ENCODE assay signal across 16 cellular contexts in the genomic region with DNA sequence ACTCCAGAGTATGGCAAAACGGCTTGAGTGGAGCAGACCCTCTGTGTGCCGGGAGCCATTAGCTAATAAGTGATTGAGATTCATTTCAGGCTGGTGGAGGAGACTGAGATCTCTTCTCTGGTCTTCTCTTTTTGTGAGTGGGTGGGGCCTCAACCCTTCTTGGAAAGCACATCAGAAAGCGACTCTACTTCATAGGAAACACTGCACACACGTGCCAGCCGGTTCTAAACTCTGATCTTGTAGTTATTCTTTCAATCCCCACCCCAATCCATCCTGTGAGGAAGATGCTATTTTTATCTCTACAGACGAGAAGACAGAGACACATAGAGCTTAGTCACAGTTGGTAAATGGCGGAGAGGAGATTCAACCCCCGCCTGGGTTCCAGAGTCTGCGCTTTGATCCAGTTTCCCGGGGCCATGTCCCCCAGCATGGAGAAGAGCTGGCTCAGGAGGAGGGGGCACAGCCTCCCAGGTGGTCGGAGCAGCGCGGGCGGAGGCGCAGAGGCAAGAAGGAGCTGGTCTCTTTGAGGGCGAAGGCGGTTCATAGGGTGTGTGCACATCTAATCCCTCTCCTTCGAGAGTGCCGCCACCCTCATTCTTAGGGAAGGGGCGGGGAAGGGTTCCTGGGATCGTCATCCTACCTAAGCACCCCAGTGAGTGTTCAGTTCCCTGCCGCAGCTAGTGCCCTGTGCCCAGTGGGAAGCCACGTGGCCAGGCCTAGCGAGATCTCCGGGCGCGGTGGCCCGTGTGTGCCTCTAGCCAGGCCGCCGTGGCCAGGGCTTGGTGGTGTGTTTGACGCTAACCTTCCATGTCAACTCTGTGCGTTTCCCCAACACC. TPM values are rescaled to one million over a fixed set of nuclear protein-coding genes. Genes with fewer than 3 reads are reported as not detected.
A peak's percentile ranks its signal among the peaks of the same experiment; 100 is the strongest.
DNase-seq lines count a peak whose midpoint lies in the region; ATAC-seq and TF ChIP-seq lines count a peak whose summit lies in the region.
"Had no signal": no experiment of that assay in that cellular context is flagged by ENCODE, and none has a peak within 500 bp of the region (broad histone marks: within the 10 kb centered on the region; RNA-seq: fewer than 3 reads in every experiment).

No MANE protein-coding gene starts in this region.

- no peaks in the 10 kb centered on the region for H3K79me2 ChIP-seq in neural progenitor cell (ENCODE audit: low read depth)

- H3K27me3 Mint-ChIP-seq in IgD-negative memory B cell: no peaks in the 10 kb centered on the region
- H3K27me3 Mint-ChIP-seq in neural progenitor cell (ENCODE audit: insufficient read depth, low read depth): peaks cover 4% of the 10 kb centered on the region

- H3K36me3 Mint-ChIP-seq in IgD-negative memory B cell (no peaks in the 10 kb centered on the region), neural progenitor cell (no peaks in the 10 kb centered on the region)
- H3K36me3 Mint-ChIP-seq in activated naive CD4-positive, alpha-beta T cell treated with anti-CD3 and anti-CD28 coated beads, Interleukin-2, amount 50 U/mL, for 72 hours: no peaks in the 10 kb centered on the region

- H3K4me1 ChIP-seq in neural progenitor cell: no peaks in the 10 kb centered on the region

- H3K4me1 Mint-ChIP-seq in IgD-negative memory B cell (peaks cover 38 to 55% (median 42%) of the 10 kb centered on the region in 3 donors), neural progenitor cell (peaks cover 25% of the 10 kb centered on the region)

- H4K20me1 ChIP-seq in neural progenitor cell (ENCODE audit: low read depth): no peaks in the 10 kb centered on the region

- peak overlapping the region; percentile 92 to 100 (median 100) for H3K27ac Mint-ChIP-seq in IgD-negative memory B cell
- peak overlapping the region; percentile 90 to 91 for H3K27ac Mint-ChIP-seq in activated naive CD4-positive, alpha-beta T cell treated with anti-CD3 and anti-CD28 coated beads, Interleukin-2, amount 50 U/mL, for 72 hours
- H3K27ac Mint-ChIP-seq in neural progenitor cell: peak overlapping the region; percentile 43

- peak; percentile 56 for DNase-seq in activated CD4-positive, alpha-beta T cell treated with anti-CD3 and anti-CD28 coated beads for 48 hours
- no peak for DNase-seq in activated CD4-positive, alpha-beta T cell treated with anti-CD3 and anti-CD28 coated beads, Interleukin-2, amount 50 U/mL, for 48 hours
- no peak for DNase-seq in activated naive CD4-positive, alpha-beta T cell treated with anti-CD3 and anti-CD28 coated beads, Interleukin-2, amount 50 U/mL, for 72 hours (ENCODE audit: low spot score in 2 of 2)
- DNase-seq in neural progenitor cell (ENCODE audit: low spot score): no peak
- no peak for DNase-seq in NOMO-1 treated with DMSO at 0.1 percent for 48 hours (lab: John Stamatoyannopoulos, UW; ENCODE audit: unreplicated experiment)
- no peak for DNase-seq in NCI-H2107 (lab: John Stamatoyannopoulos, UW)
- DNase-seq: HCEC 1CT, heart right ventricle, left colon, NCI-H1105, T-helper 9 cell had no signal

- TF ChIP-seq CTCF in neural progenitor cell (IDR thresholded peaks at IDR 0.05): no peak

- H3K36me3 ChIP-seq in neural progenitor cell: no peaks in the 10 kb centered on the region
- H3K36me3 ChIP-seq: heart right ventricle, Peyer's patch, upper lobe of left lung had no signal

- no peak overlapping the region for H2AFZ ChIP-seq in neural progenitor cell (replicated peaks)

- H3K4me2 ChIP-seq in neural progenitor cell: no peak overlapping the region

- no peaks in the 10 kb centered on the region for H3K9me3 ChIP-seq in neural progenitor cell (ENCODE audit: low read depth)
- H3K9me3 ChIP-seq: heart right ventricle, Peyer's patch, upper lobe of left lung had no signal

- peak overlapping the region; percentile 71 to 92 (median 90) for H3K4me3 Mint-ChIP-seq in IgD-negative memory B cell
- no peak overlapping the region for H3K4me3 Mint-ChIP-seq in neural progenitor cell

- no peak overlapping the region for H3K9ac ChIP-seq in neural progenitor cell

- ATAC-seq in activated naive CD4-positive, alpha-beta T cell treated with anti-CD3 and anti-CD28 coated beads, Interleukin-2, amount 50 U/mL, for 72 hours: peak; percentile 27 to 35
- no peak for ATAC-seq in HG02870 (IDR thresholded peaks at IDR 0.05; ENCODE audit: unreplicated experiment)
- ATAC-seq: heart right ventricle, left colon had no signal

- H3K4me3 ChIP-seq in neural progenitor cell: no peak overlapping the region
- H3K4me3 ChIP-seq: heart right ventricle, Peyer's patch, upper lobe of left lung had no signal

- no peak overlapping the region for H3K27ac ChIP-seq in neural progenitor cell

- no peaks in the 10 kb centered on the region for H3K27me3 ChIP-seq in neural progenitor cell
- H3K27me3 ChIP-seq: Peyer's patch, upper lobe of left lung had no signal

- H3F3A ChIP-seq in neural progenitor cell (ENCODE audit: low read depth): no peaks in the 10 kb centered on the region

- H3K9me3 Mint-ChIP-seq in IgD-negative memory B cell (no peaks in the 10 kb centered on the region), neural progenitor cell (no peaks in the 10 kb centered on the region)
- H3K9me3 Mint-ChIP-seq in activated naive CD4-positive, alpha-beta T cell treated with anti-CD3 and anti-CD28 coated beads, Interleukin-2, amount 50 U/mL, for 72 hours: peaks cover 0 to 8% of the 10 kb centered on the region in 2 donors

RNA-seq across cellular contexts. Expression of a gene that starts 49.0 kb away (rescaled TPM):
- polyA plus RNA-seq in IgD-negative memory B cell: 157 TPM
- total RNA-seq in activated naive CD4-positive, alpha-beta T cell treated with anti-CD3 and anti-CD28 coated beads, Interleukin-2, amount 50 U/mL, for 72 hours: 10 to 100 TPM; 29.9 to 65.0 TPM
- not detected in 2 replicates for total RNA-seq in neural progenitor cell (ENCODE audit: low replicate concordance)
- total RNA-seq: A673 had no signal

Comparison
In these comparisons a context has a peak if more than half of its experiments do, and no peak if none do; other contexts are left out.
1. H3K27ac Mint-ChIP-seq: peak in every context shown above with its lines; median percentile 100 in IgD-negative memory B cell; 90 in activated naive CD4-positive, alpha-beta T cell treated with anti-CD3 and anti-CD28 coated beads, Interleukin-2, amount 50 U/mL, for 72 hours; 43 in neural progenitor cell.
2. RNA of a gene that starts 49.0 kb away (total RNA-seq): 29.9 to 65.0 TPM in activated naive CD4-positive, alpha-beta T cell treated with anti-CD3 and anti-CD28 coated beads, Interleukin-2, amount 50 U/mL, for 72 hours; not detected in neural progenitor cell; every median in the first group is over 10 times any median in the second.